In the genomic region with DNA sequence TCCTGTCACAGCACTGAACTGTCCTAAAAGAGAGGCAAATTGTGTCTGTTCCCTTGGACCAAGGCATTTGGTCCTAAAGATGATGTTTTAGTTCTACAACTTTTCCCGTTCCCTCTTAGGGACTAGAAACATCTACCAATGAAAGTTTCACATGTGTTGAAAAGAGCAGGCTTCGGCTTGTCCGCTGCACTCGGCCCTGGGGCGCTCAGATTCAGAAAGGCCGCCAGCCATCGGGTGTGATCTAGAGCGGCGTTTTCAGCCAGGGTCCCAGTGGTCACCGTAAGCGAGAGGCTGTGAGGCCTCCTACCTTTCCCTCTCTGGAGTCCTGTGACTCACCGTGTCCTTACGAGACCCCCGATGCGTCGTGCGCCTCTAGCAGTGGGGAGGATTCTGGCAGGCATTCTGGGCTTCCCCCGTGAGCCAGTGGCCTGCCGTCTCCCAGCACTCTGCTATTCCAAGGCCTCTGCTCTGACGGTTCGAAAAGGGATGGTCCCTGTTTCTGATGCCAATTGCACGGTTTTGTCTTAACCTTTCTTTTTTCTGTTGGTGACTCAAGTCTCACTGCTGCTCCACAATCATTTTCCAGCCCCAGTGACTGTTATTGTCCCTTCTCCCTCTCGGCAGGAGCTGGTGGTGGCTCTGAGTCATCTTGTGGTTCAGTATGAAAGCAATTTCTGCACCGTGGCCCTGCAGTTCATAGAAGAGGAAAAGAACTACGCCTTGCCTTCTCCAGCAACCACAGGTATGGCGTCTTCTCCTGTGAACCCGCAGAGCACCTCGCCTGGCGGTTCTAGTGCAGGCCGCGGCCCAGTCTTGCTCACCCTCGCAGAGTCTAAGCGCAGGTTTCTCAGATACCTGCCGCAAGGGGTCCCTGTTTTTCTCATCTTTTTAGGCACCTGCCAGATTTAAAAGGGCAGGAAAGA, we compare ENCODE assay signal across 9 cellular contexts.
DNase-seq lines count a peak whose midpoint lies in the region; ATAC-seq, FAIRE-seq and TF ChIP-seq lines count a peak whose summit lies in the region.
"Had no signal": no experiment of that assay in that cellular context is flagged by ENCODE, and none has a peak within 500 bp of the region (broad histone marks: within the 10 kb centered on the region; RNA-seq: fewer than 3 reads in every experiment).

No MANE protein-coding gene starts in this region.

- H3K4me1 Mint-ChIP-seq in WTC11 = no peaks in the 10 kb centered on the region

- peak overlapping the region; percentile 76 for H3K27ac Mint-ChIP-seq in WTC11

- peak; percentile 52 for ATAC-seq in GM19438 (IDR thresholded peaks at IDR 0.05; ENCODE audit: low read depth, unreplicated experiment)
- ATAC-seq in WTC11 = no peak
- ATAC-seq in HG03469 (IDR thresholded peaks at IDR 0.05; ENCODE audit: unreplicated experiment) = no peak

- H3K36me3 ChIP-seq in HUES48 (ENCODE audit: control insufficient read depth, insufficient read depth, low read length) (peaks cover 36% of the 10 kb centered on the region), bronchial epithelial cell (ENCODE audit: control insufficient read depth, insufficient read depth, low read length) (peaks cover 16% of the 10 kb centered on the region)

- DNase-seq in A172 (ENCODE audit: low spot score) (peak; percentile 95), WTC11 (ENCODE audit: low spot score) (no peak), bronchial epithelial cell (ENCODE audit: low read depth) (peak; percentile 78), myocyte (ENCODE audit: low read depth) (peak; percentile 96)
- DNase-seq in stimulated activated CD8-positive, alpha-beta memory T cell treated with anti-CD3 and anti-CD28 coated beads, Interleukin-7, amount 100 ng/mL, for 4 hours (ENCODE audit: low read depth in 2 of 2) = peak; percentile 62 to 79

- H3K4me3 ChIP-seq in HUES48 (ENCODE audit: low read depth, low read length) (no peak overlapping the region), bronchial epithelial cell (ENCODE audit: low read depth, low read length) (no peak overlapping the region)

- H3K27ac ChIP-seq in HUES48 (ENCODE audit: low read depth, low read length) = peak overlapping the region; percentile 52

- CTCF ChIA-PET in WTC11 (lab: Charles Lee) = no interaction called here

- no peaks in the 10 kb centered on the region for H3K27me3 Mint-ChIP-seq in WTC11 (ENCODE audit: low read depth)

- POLR2A ChIA-PET in WTC11 (lab: Charles Lee) = no interaction called here

- no peak for TF ChIP-seq CTCF in WTC11 (IDR thresholded peaks at IDR 0.05)
- no peak for TF ChIP-seq CTCF in bronchial epithelial cell (IDR thresholded peaks at IDR 0.05; ENCODE audit: insufficient read depth, low read length, severe bottlenecking)

- peak; percentile 96 for FAIRE-seq in bronchial epithelial cell (lab: Jason Lieb, UNC)
- FAIRE-seq: islet of Langerhans had no signal

- no peak overlapping the region for H3K4me3 Mint-ChIP-seq in WTC11

- H3K4me1 ChIP-seq in HUES48 (ENCODE audit: control insufficient read depth, insufficient read depth, low read length) = no peaks in the 10 kb centered on the region

- no peak overlapping the region for H3K9ac ChIP-seq in HUES48 (ENCODE audit: low read depth, low read length)

- H3K9me3 ChIP-seq in HUES48 (ENCODE audit: control insufficient read depth, insufficient read depth, low read length) = no peaks in the 10 kb centered on the region

- no peaks in the 10 kb centered on the region for H3K9me3 Mint-ChIP-seq in WTC11

- no peaks in the 10 kb centered on the region for H3K27me3 ChIP-seq in HUES48 (ENCODE audit: control insufficient read depth, insufficient read depth, low read length)
- no peaks in the 10 kb centered on the region for H3K27me3 ChIP-seq in bronchial epithelial cell (ENCODE audit: control insufficient read depth, insufficient read depth, low read length)

- H3K36me3 Mint-ChIP-seq in WTC11 = no peaks in the 10 kb centered on the region; the same call in 1 of the 2 replicates

TF ChIP-seq in WTC11, 78 proteins besides CTCF, POLR2A, EP300 and RAD21:
- TF ChIP-seq SOX15 (CRISPR knock-in tag; IDR thresholded peaks at IDR 0.05) (no peak), SMAD4 (CRISPR knock-in tag; IDR thresholded peaks at IDR 0.05) (no peak), TCF7 (CRISPR knock-in tag; IDR thresholded peaks at IDR 0.05; ENCODE audit: low read depth) (no peak), ZNF121 (CRISPR knock-in tag; IDR thresholded peaks at IDR 0.05) (no peak), GTF2I (CRISPR knock-in tag; conservative IDR thresholded peaks at IDR 0.05) (no peak), MYBL2 (CRISPR knock-in tag; IDR thresholded peaks at IDR 0.05) (no peak), NFYB (CRISPR knock-in tag; conservative IDR thresholded peaks at IDR 0.05; ENCODE audit: low read depth) (no peak), JUN (CRISPR knock-in tag; IDR thresholded peaks at IDR 0.05) (no peak), PRRX2 (CRISPR knock-in tag; IDR thresholded peaks at IDR 0.05) (no peak), FOXP1 (CRISPR knock-in tag; IDR thresholded peaks at IDR 0.05; ENCODE audit: borderline replicate concordance) (no peak), NFE2L1 (CRISPR knock-in tag; IDR thresholded peaks at IDR 0.05) (no peak), EMX1 (CRISPR knock-in tag; IDR thresholded peaks at IDR 0.05) (no peak), ZNF396 (CRISPR knock-in tag; IDR thresholded peaks at IDR 0.05; ENCODE audit: borderline replicate concordance) (no peak)
- TF ChIP-seq, protein P1, sequence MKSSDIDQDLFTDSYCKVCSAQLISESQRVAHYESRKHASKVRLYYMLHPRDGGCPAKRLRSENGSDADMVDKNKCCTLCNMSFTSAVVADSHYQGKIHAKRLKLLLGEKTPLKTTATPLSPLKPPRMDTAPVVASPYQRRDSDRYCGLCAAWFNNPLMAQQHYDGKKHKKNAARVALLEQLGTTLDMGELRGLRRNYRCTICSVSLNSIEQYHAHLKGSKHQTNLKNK (CRISPR knock-in tag; IDR thresholded peaks at IDR 0.05) = no peak
- TF ChIP-seq, protein P2, sequence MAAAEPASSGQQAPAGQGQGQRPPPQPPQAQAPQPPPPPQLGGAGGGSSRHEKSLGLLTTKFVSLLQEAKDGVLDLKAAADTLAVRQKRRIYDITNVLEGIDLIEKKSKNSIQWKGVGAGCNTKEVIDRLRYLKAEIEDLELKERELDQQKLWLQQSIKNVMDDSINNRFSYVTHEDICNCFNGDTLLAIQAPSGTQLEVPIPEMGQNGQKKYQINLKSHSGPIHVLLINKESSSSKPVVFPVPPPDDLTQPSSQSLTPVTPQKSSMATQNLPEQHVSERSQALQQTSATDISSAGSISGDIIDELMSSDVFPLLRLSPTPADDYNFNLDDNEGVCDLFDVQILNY (CRISPR knock-in tag; IDR thresholded peaks at IDR 0.05) = no peak
- TF ChIP-seq, protein P3, sequence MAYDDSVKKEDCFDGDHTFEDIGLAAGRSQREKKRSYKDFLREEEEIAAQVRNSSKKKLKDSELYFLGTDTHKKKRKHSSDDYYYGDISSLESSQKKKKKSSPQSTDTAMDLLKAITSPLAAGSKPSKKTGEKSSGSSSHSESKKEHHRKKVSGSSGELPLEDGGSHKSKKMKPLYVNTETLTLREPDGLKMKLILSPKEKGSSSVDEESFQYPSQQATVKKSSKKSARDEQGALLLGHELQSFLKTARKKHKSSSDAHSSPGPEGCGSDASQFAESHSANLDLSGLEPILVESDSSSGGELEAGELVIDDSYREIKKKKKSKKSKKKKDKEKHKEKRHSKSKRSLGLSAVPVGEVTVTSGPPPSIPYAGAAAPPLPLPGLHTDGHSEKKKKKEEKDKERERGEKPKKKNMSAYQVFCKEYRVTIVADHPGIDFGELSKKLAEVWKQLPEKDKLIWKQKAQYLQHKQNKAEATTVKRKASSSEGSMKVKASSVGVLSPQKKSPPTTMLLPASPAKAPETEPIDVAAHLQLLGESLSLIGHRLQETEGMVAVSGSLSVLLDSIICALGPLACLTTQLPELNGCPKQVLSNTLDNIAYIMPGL (CRISPR knock-in tag; IDR thresholded peaks at IDR 0.05) = no peak
